Comparison of ENCODE assay signal across 9 cellular contexts in the genomic region with DNA sequence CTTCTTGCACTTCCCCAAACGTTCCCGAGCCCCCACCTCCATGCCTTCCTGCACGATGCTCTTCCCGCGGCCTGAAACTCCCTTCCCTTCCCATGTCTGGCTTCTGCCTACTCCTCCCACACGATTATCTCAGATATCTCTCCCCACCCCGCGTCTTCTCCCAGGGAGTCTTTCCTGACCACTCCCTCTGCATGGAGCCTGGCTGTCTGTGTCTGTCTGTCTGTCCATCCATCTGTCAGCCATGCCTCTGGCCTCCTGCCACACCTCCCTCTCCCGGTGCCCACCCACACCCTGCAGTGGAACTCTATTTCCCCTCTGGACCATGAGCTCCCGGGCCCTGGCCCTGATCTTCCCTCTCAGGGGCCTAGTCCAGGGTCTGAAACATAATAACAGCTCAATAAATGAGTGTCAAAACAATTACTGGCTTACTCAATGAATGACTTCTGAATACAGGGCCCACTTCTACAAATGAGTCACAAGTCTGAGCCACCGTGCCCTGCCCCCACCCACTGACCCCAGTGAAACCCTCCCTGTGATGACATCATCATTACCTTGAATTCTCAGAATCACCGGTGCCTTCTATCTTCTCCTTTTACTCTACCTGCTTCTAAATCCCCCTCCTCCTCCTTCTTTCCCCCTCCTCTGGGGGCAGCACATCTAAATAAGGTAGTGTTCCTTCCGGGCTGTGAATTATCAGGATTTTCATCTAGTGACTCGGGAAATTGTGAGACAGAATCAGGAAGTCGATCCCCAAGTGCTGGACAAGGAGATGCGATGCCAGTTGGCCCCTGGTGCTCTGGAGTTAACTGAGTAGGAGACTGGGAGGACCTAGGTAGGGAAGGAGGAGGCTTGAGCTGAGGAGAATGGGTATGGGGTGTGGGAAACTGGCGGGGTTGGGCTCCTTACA. TPM values are rescaled to one million over a fixed set of nuclear protein-coding genes. Genes with fewer than 3 reads are reported as not detected.
A peak's percentile ranks its signal among the peaks of the same experiment; 100 is the strongest.
DNase-seq lines count a peak whose midpoint lies in the region; ATAC-seq, FAIRE-seq and TF ChIP-seq lines count a peak whose summit lies in the region.
"Had no signal": no experiment of that assay in that cellular context is flagged by ENCODE, and none has a peak within 500 bp of the region (broad histone marks: within the 10 kb centered on the region; RNA-seq: fewer than 3 reads in every experiment).

No MANE protein-coding gene starts in this region.

- no peaks in the 10 kb centered on the region for H3K79me2 ChIP-seq in osteoblast (ENCODE audit: insufficient read depth, low read length)

- no peak for TF ChIP-seq CTCF in CD14-positive monocyte (IDR thresholded peaks at IDR 0.05)
- no peak for TF ChIP-seq CTCF in osteoblast (IDR thresholded peaks at IDR 0.05; ENCODE audit: extremely low read depth, low read depth, low read length)
- TF ChIP-seq CTCF in kidney (IDR thresholded peaks at IDR 0.05; ENCODE audit: borderline replicate concordance, extremely low read depth, insufficient read depth) = no peak

- peak overlapping the region; percentile 97 to 99 (median 99) for H3K27ac Mint-ChIP-seq in CD14-positive monocyte

- intact Hi-C loops in CD14-positive monocyte (cut with micrococcal nuclease) (loop anchor here (5.0 to 10.0 kb wide), 4 partner anchors 37 to 747 kb away; no protein-coding TSS in a partner anchor), kidney (cut with DNase I) (loop anchor here (10.0 kb wide), 1 partner anchor 745 kb away; no protein-coding TSS in a partner anchor)

- H3K36me3 Mint-ChIP-seq in CD14-positive monocyte = peaks cover 2 to 4% of the 10 kb centered on the region in 2 donors

- peak overlapping the region; percentile 95 for H3K27ac ChIP-seq in osteoblast (ENCODE audit: low read depth, low read length)
- no peak overlapping the region for H3K27ac ChIP-seq in kidney (ENCODE audit: low read depth in 2 of 2, low read length in 2 of 2)

- FAIRE-seq in kidney (lab: Jason Lieb, UNC) = no peak

- H4K20me1 ChIP-seq in osteoblast (ENCODE audit: insufficient read depth, low read length) = no peaks in the 10 kb centered on the region

- no peak for ATAC-seq in GM21367 (IDR thresholded peaks at IDR 0.05; ENCODE audit: unreplicated experiment)
- ATAC-seq in GM19463 (IDR thresholded peaks at IDR 0.05; ENCODE audit: unreplicated experiment) = no peak

- H3K27me3 Mint-ChIP-seq in CD14-positive monocyte (ENCODE audit: low read depth in 3 of 3) = peaks cover 0 to 2% (median 0%) of the 10 kb centered on the region in 3 donors

- H3K4me1 Mint-ChIP-seq in CD14-positive monocyte = peaks cover 69% of the 10 kb centered on the region

- H3K4me3 ChIP-seq in osteoblast (ENCODE audit: insufficient read depth, low read length) (no peak overlapping the region), kidney (ENCODE audit: low read length in 2 of 2) (no peak overlapping the region)

- peak overlapping the region; percentile 57 for H2AFZ ChIP-seq in osteoblast (ENCODE audit: low read length)

- no peaks in the 10 kb centered on the region for H3K36me3 ChIP-seq in osteoblast (ENCODE audit: insufficient read depth, low read length)
- no peaks in the 10 kb centered on the region for H3K36me3 ChIP-seq in kidney (ENCODE audit: control insufficient read depth in 1 of 2, insufficient read depth in 2 of 2, low read length in 2 of 2)

- H3K4me1 ChIP-seq in osteoblast (ENCODE audit: insufficient read depth, low read length) (peaks cover 53% of the 10 kb centered on the region), kidney (ENCODE audit: control insufficient read depth in 1 of 2, insufficient read depth in 1 of 2, low read depth in 1 of 2, low read length in 2 of 2) (no peaks in the 10 kb centered on the region)

- DNase-seq in CD14-positive monocyte (ENCODE audit: low spot score) (peak; percentile 89), osteoblast (ENCODE audit: insufficient read length, low spot score, missing footprints) (peak; percentile 74), NCI-H2081 (lab: John Stamatoyannopoulos, UW) (no peak), kidney (no peak)
- peak; percentile 84 for DNase-seq in activated naive CD4-positive, alpha-beta T cell treated with anti-CD3 and anti-CD28 coated beads, Interleukin-2, amount 50 U/mL, for 16 hours
- DNase-seq: NCI-H1436 had no signal

- H3K4me3 Mint-ChIP-seq in CD14-positive monocyte = peak overlapping the region; percentile 49 to 67

- H3K9ac ChIP-seq in kidney (ENCODE audit: low read length in 2 of 2) = no peak overlapping the region

- no peak overlapping the region for H3K4me2 ChIP-seq in osteoblast (ENCODE audit: insufficient read depth, low read length)

- no peaks in the 10 kb centered on the region for H3K27me3 ChIP-seq in osteoblast (ENCODE audit: insufficient read depth, low read length)

- no peaks in the 10 kb centered on the region for H3K9me3 ChIP-seq in osteoblast (ENCODE audit: low read depth, low read length)
- no peaks in the 10 kb centered on the region for H3K9me3 ChIP-seq in kidney (ENCODE audit: control insufficient read depth in 1 of 2, low read length in 2 of 2)

- H3K9me3 Mint-ChIP-seq in CD14-positive monocyte = no peaks in the 10 kb centered on the region

TF ChIP-seq in PFSK-1, 5 proteins besides CTCF, POLR2A, EP300 and RAD21:
- TF ChIP-seq SIN3A (IDR thresholded peaks at IDR 0.05; ENCODE audit: borderline replicate concordance, insufficient read depth, low read length) (peak; percentile 72; the same call in 1 of the 2 replicates), TAF1 (IDR thresholded peaks at IDR 0.05; ENCODE audit: borderline replicate concordance, insufficient read depth, low read length) (0 out of 2 replicates have a peak, but pooled peaks have one; percentile 21), POLR2AphosphoS5 (IDR thresholded peaks at IDR 0.05; ENCODE audit: low read depth, low read length) (no peak), REST (IDR thresholded peaks at IDR 0.05; ENCODE audit: insufficient read depth in 1 of 2, low read depth in 2 of 2, low read length in 2 of 2) (peak in 1 of 2 experiments; percentile 21; a peak in 1 of 4 replicates), FOXP2 (optimal IDR thresholded peaks at IDR 0.05; ENCODE audit: borderline replicate concordance, extremely low read depth, extremely low read length, insufficient read depth) (no peak)

RNA-seq across cellular contexts. Expression of gene PLB1, which starts 46.1 kb away (rescaled TPM):
- polyA plus RNA-seq in CD14-positive monocyte (10 to 100 TPM; 20.2 to 23.9 TPM), kidney (ENCODE audit: insufficient read depth, low read depth, low replicate concordance) (0.95 TPM)
- polyA plus RNA-seq in PFSK-1 (2012; ENCODE audit: insufficient read length, low read depth) = 0.73 TPM
- total RNA-seq in osteoblast (0.36 and 0.88 TPM in 2 replicates), kidney (6.8 TPM)

RNA-seq across cellular contexts. Expression of gene FOSL2, which starts 57.1 kb away (rescaled TPM):
- polyA plus RNA-seq in CD14-positive monocyte (10 to 100 TPM; 24.8 to 28.6 TPM), kidney (ENCODE audit: insufficient read depth, low read depth, low replicate concordance) (20.6 TPM)
- polyA plus RNA-seq in PFSK-1 (2012; ENCODE audit: insufficient read length, low read depth) = 20.8 TPM
- total RNA-seq in osteoblast (64.5 and 86.9 TPM in 2 replicates), kidney (149 TPM)

Comparison
In these comparisons a context has a peak if more than half of its experiments do, and no peak if none do; other contexts are left out.
1. DNase-seq: peak in CD14-positive monocyte (single experiment), activated naive CD4-positive, alpha-beta T cell treated with anti-CD3 and anti-CD28 coated beads, Interleukin-2, amount 50 U/mL, for 16 hours (single experiment) and osteoblast (single experiment); none in NCI-H2081 (0 of 2) and kidney (single experiment).